In genomic region chr16:50947826-50948225, GRCh38 we compare ENCODE assay signal across 25 cellular contexts.
DNase-seq lines count a peak whose midpoint lies in the region.
"Had no signal": no experiment of that assay in that cellular context is flagged by ENCODE, and none has a peak within 500 bp of the region (broad histone marks: within the 10 kb centered on the region; RNA-seq: fewer than 3 reads in every experiment).

No MANE protein-coding gene starts in this region.

- H3K27me3 ChIP-seq in HAP-1 (ENCODE audit: low read depth): no peaks in the 10 kb centered on the region
- H3K27me3 ChIP-seq: BE2C; BLaER1; BLaER1 treated with 17β-estradiol and CSF1 and Interleukin-3, amounts not matched to agents 10 nM and 100 nM had no signal

- H3K9me3 ChIP-seq in HAP-1: no peaks in the 10 kb centered on the region
- H3K9me3 ChIP-seq: A549, BE2C, BLaER1, Caco-2 had no signal

- no peaks in the 10 kb centered on the region for H3K36me3 ChIP-seq in HAP-1 (replicated peaks)
- H3K36me3 ChIP-seq: BE2C; BLaER1; BLaER1 treated with 17β-estradiol and CSF1 and Interleukin-3, amounts not matched to agents 10 nM and 100 nM had no signal

- H3K4me3 ChIP-seq in HAP-1: no peak overlapping the region
- H3K4me3 ChIP-seq: A549; BLaER1; BLaER1 treated with 17β-estradiol and CSF1 and Interleukin-3, amounts not matched to agents 10 nM and 100 nM had no signal

- in situ Hi-C loops in HAP-1 (cut with MboI; ENCODE audit: low sequenced_read_pairs): no loop called here

- DNase-seq in mesenteric fat pad (ENCODE audit: low spot score) (peak; percentile 68), HAP-1 (ENCODE audit: low spot score in 2 of 2) (no peak)
- DNase-seq: 8988T; ACHN; AML-193; BE2C; C1 segment of cervical spinal cord; Caco-2; Calu3; CD4-positive, alpha-beta memory T cell; CD4-positive, alpha-beta T cell; CD4-positive, CD25-positive, alpha-beta regulatory T cell; CD8-positive, alpha-beta memory T cell; CD8-positive, alpha-beta T cell; COR-L47; DMS 273 treated with DMSO at 0.1 percent for 48 hours; DMS153; DMS53; DMS79; DMS79 treated with DMSO at 0.1 percent for 48 hours; DND-41; EL had no signal

- H3K4me1 ChIP-seq in HAP-1: no peaks in the 10 kb centered on the region
- H3K4me1 ChIP-seq: A549, BE2C, Caco-2 had no signal
